Comparison of ENCODE assay signal across 8 cellular contexts in genomic region chr9:83538172-83538889, GRCh38.
DNase-seq lines count a peak whose midpoint lies in the region; ATAC-seq and TF ChIP-seq lines count a peak whose summit lies in the region.

Gene FRMD3, minus strand, starts transcription at chr9:83538401. Its CDS starts 170 bp downstream, at chr9:83538231.

- H3K27ac ChIP-seq in WERI-Rb-1: no peak within 1 kb of the TSS
- peak within 1 kb of the TSS; percentile 75 to 83 for H3K27ac ChIP-seq in mucosa of rectum (ENCODE audit: low read depth in 2 of 2, low read length in 2 of 2)

- H3K36me3 ChIP-seq in WERI-Rb-1 (no peaks in the 10 kb centered on the region), mucosa of rectum (ENCODE audit: control insufficient read depth in 2 of 2, insufficient read depth in 2 of 2, low read length in 2 of 2) (no peaks in the 10 kb centered on the region)

- peaks cover 5 to 12% of the 10 kb centered on the region in 2 donors for H3K4me1 ChIP-seq in mucosa of rectum (ENCODE audit: control insufficient read depth in 2 of 2, insufficient read depth in 2 of 2, low read length in 2 of 2)

- DNase-seq in DMS 273 treated with DMSO at 0.1 percent for 48 hours (lab: John Stamatoyannopoulos, UW) (peak; percentile 53), NCI-H146 treated with DMSO at 0.1 percent for 48 hours (lab: John Stamatoyannopoulos, UW; ENCODE audit: unreplicated experiment) (peak; percentile 48), WERI-Rb-1 (peak; percentile 83), fibroblast of gingiva (ENCODE audit: low read depth) (peak; percentile 88), superior temporal gyrus (ENCODE audit: extremely low spot score) (peak; percentile 45)

- H3K9me3 ChIP-seq in WERI-Rb-1 (ENCODE audit: severe bottlenecking) (no peaks in the 10 kb centered on the region), mucosa of rectum (ENCODE audit: control insufficient read depth in 2 of 2, low read length in 2 of 2) (no peaks in the 10 kb centered on the region)

- peak within 1 kb of the TSS; percentile 60 for H3K4me3 ChIP-seq in WERI-Rb-1 (ENCODE audit: low read depth, low read length)
- peak within 1 kb of the TSS; percentile 67 to 74 for H3K4me3 ChIP-seq in mucosa of rectum (ENCODE audit: low read length in 2 of 2)

- TF ChIP-seq CTCF in WERI-Rb-1 (IDR thresholded peaks at IDR 0.05; ENCODE audit: low read depth, low read length): peak; percentile 78

- peak within 1 kb of the TSS in 1 of 2 donors; percentile 76 for H3K9ac ChIP-seq in mucosa of rectum (ENCODE audit: low read depth in 1 of 2, low read length in 2 of 2)

- ATAC-seq in GM21825 (IDR thresholded peaks at IDR 0.05; ENCODE audit: unreplicated experiment) (peak; percentile 62), GM18861 (IDR thresholded peaks at IDR 0.05; ENCODE audit: unreplicated experiment) (no peak)

- peaks cover 17% of the 10 kb centered on the region for H3K27me3 ChIP-seq in WERI-Rb-1 (ENCODE audit: insufficient read depth, low read depth, severe bottlenecking)
- peaks cover 14 to 20% of the 10 kb centered on the region in 2 donors for H3K27me3 ChIP-seq in mucosa of rectum (ENCODE audit: control insufficient read depth in 2 of 2, insufficient read depth in 2 of 2, low read length in 2 of 2)
